17 cellular contexts compared by ENCODE assay signal in the genomic region with DNA sequence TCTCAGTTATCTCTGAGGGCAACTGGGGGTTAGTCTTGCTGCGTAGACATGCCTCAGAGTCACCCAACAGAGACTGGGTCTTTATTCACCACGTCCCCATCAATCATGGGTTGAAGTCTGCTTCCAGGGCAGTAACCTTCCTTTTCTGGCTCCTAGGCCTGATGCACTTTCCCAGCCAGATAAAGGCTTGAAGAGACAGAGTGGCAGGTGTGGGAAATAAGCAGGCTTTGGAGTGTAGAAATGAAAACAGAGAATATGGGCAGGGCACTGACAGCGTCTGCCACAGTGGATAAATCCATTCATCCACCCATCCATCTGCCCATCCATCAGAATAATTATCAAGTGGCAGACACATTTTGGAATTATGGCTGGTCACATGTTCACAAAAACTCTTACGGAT.
"Had no signal": no experiment of that assay in that cellular context is flagged by ENCODE, and none has a peak within 500 bp of the region (broad histone marks: within the 10 kb centered on the region; RNA-seq: fewer than 3 reads in every experiment).

No MANE protein-coding gene starts in this region.

- H3K27ac ChIP-seq: foreskin keratinocyte, left ventricle myocardium inferior, lower lobe of right lung, neural progenitor cell, ovary, right atrium auricular region had no signal

- H3K9me3 Mint-ChIP-seq: immature natural killer cell, memory B cell, natural killer cell had no signal

- H3K4me3 Mint-ChIP-seq: immature natural killer cell, memory B cell, mesothelial cell of epicardium, natural killer cell, neural progenitor cell had no signal

- H3K36me3 Mint-ChIP-seq: memory B cell, mesothelial cell of epicardium, natural killer cell had no signal

- H3K27ac Mint-ChIP-seq: memory B cell, mesothelial cell of epicardium, natural killer cell, neural progenitor cell had no signal

- DNase-seq: dermis blood vessel endothelial cell; erythroblast; foreskin keratinocyte; immature natural killer cell; left ventricle myocardium inferior; lower lobe of right lung; natural killer cell; nucleus accumbens; ovary; small intestine; stimulated activated CD4-positive, alpha-beta T cell treated with anti-CD3 and anti-CD28 coated beads, Interleukin-12 subunit alpha, Interleukin-12 subunit beta, amount 100 ng/mL, for 4 hours; stimulated activated naive CD4-positive, alpha-beta T cell treated with Interleukin-2 at 50 U/mL for 16 hours; trophoblast cell had no signal

- H3K9me3 ChIP-seq: left ventricle myocardium inferior, lower lobe of right lung, ovary had no signal

- H3K27me3 ChIP-seq: foreskin keratinocyte, neural progenitor cell, ovary, right atrium auricular region had no signal

- H3K36me3 ChIP-seq: left ventricle myocardium inferior, lower lobe of right lung, neural progenitor cell, ovary, right atrium auricular region had no signal

- H3K4me3 ChIP-seq: left ventricle myocardium inferior, lower lobe of right lung, neural progenitor cell, ovary, right atrium auricular region had no signal
